In genomic region chr3:4819761-4820160, GRCh38 we compare ENCODE assay signal across 20 cellular contexts.
DNase-seq lines count a peak whose midpoint lies in the region; ATAC-seq and TF ChIP-seq lines count a peak whose summit lies in the region.
"Had no signal": no experiment of that assay in that cellular context is flagged by ENCODE, and none has a peak within 500 bp of the region (broad histone marks: within the 10 kb centered on the region; RNA-seq: fewer than 3 reads in every experiment).

No MANE protein-coding gene starts in this region.

- H3K4me3 ChIP-seq in BLaER1 (no peak overlapping the region), colonic mucosa (no peak overlapping the region)
- H3K4me3 ChIP-seq in BLaER1 treated with 17β-estradiol and CSF1 and Interleukin-3, amounts not matched to agents 10 nM and 100 nM, result no peak overlapping the region
- no peak overlapping the region for H3K4me3 ChIP-seq in naive thymus-derived CD4-positive, alpha-beta T cell (ENCODE audit: low read length)
- H3K4me3 ChIP-seq: gastroesophageal sphincter, tibial nerve had no signal

- POLR2A ChIA-PET in naive thymus-derived CD4-positive, alpha-beta T cell (lab: Charles Lee), result no interaction called here

- ATAC-seq in naive thymus-derived CD4-positive, alpha-beta T cell, result no peak
- ATAC-seq: gastroesophageal sphincter, left ventricle myocardium superior, SK-N-SH treated with all-trans-retinoic acid at 6 μM for 48 hours had no signal

- peaks cover 40% of the 10 kb centered on the region for H3K27me3 ChIP-seq in BLaER1
- peaks cover 22 to 61% (median 48%) of the 10 kb centered on the region in 11 experiments for H3K27me3 ChIP-seq in BLaER1 treated with 17β-estradiol and CSF1 and Interleukin-3, amounts not matched to agents 10 nM and 100 nM
- H3K27me3 ChIP-seq in naive thymus-derived CD4-positive, alpha-beta T cell (ENCODE audit: control insufficient read depth in 2 of 2, insufficient read depth in 2 of 2, low read length in 2 of 2), result no peaks in the 10 kb centered on the region
- H3K27me3 ChIP-seq in colonic mucosa, result no peaks in the 10 kb centered on the region
- H3K27me3 ChIP-seq: gastroesophageal sphincter, tibial nerve had no signal

- peaks cover 61% of the 10 kb centered on the region for H4K20me1 ChIP-seq in BLaER1
- H4K20me1 ChIP-seq in BLaER1 treated with 17β-estradiol and CSF1 and Interleukin-3, amounts not matched to agents 10 nM and 100 nM, result peaks cover 0 to 50% (median 16%) of the 10 kb centered on the region in 11 experiments; a peak in 14 of 22 replicates

- DNase-seq in activated T-helper 1 cell treated with anti-CD3 and anti-CD28 coated beads, Interleukin-12 subunit alpha, Interleukin-12 subunit beta, Interleukin-2, Interleukin-4 antibody, amounts not matched to agents 30 ng/mL and 10 ng/mL and 1 ng/mL, durations not matched to agents 14 hours and 24 hours and 36 hours (ENCODE audit: low spot score), result no peak
- no peak for DNase-seq in naive thymus-derived CD4-positive, alpha-beta T cell
- no peak for DNase-seq in posterior cingulate gyrus
- no peak for DNase-seq in NCI-H446 treated with DMSO at 0.1 percent for 48 hours (lab: John Stamatoyannopoulos, UW)
- DNase-seq in colonic mucosa, result no peak
- DNase-seq: activated CD4-positive, CD25-positive, alpha-beta regulatory T cell; amygdala; GDM1; hypothalamus; left ventricle myocardium superior; NCI-H2029 treated with DMSO at 0.1 percent for 48 hours; stimulated activated CD4-positive, alpha-beta T cell treated with anti-CD3 and anti-CD28 coated beads, Interleukin-4, amount 100 ng/mL, for 4 hours; stimulated activated naive CD8-positive, alpha-beta T cell treated with anti-CD3 and anti-CD28 coated beads, Interleukin-15, amount 100 ng/mL, for 72 hours had no signal

- peak overlapping the region; percentile 78 for H3K4me2 ChIP-seq in BLaER1
- H3K4me2 ChIP-seq in BLaER1 treated with 17β-estradiol and CSF1 and Interleukin-3, amounts not matched to agents 10 nM and 100 nM, result peak overlapping the region in 9 of 11 experiments; percentile 41 to 76 (median 71); a peak in 17 of 22 replicates

- CTCF ChIA-PET in naive thymus-derived CD4-positive, alpha-beta T cell (lab: Charles Lee), result interaction anchor here (3.7 kb wide), 1 partner anchor 159 kb away, joined by 18 read pairs; the partner anchor contains the start of gene BHLHE40

- intact Hi-C loops in activated T-helper 1 cell treated with anti-CD3 and anti-CD28 coated beads, Interleukin-12 subunit alpha, Interleukin-12 subunit beta, Interleukin-2, Interleukin-4 antibody, amounts not matched to agents 30 ng/mL and 10 ng/mL and 1 ng/mL, durations not matched to agents 14 hours and 24 hours and 36 hours (cut with micrococcal nuclease), result loop anchor here (1.0 to 2.0 kb wide), 2 partner anchors 14 to 97 kb away; no protein-coding TSS in a partner anchor
- intact Hi-C loops in naive thymus-derived CD4-positive, alpha-beta T cell (cut with micrococcal nuclease), result loop anchor here in 1 of 2 donors (5.0 kb wide), 2 partner anchors 82 to 238 kb away; no protein-coding TSS in a partner anchor
- intact Hi-C loops in posterior cingulate gyrus (cut with DNase I), result no loop called here
- intact Hi-C loops in colonic mucosa (cut with DNase I), result no loop called here

- H3K4me1 ChIP-seq in BLaER1 (peaks cover 25% of the 10 kb centered on the region), colonic mucosa (no peaks in the 10 kb centered on the region)
- peaks cover 11 to 26% (median 21%) of the 10 kb centered on the region in 10 experiments for H3K4me1 ChIP-seq in BLaER1 treated with 17β-estradiol and CSF1 and Interleukin-3, amounts not matched to agents 10 nM and 100 nM
- peaks cover 25 to 35% of the 10 kb centered on the region in 2 donors for H3K4me1 ChIP-seq in naive thymus-derived CD4-positive, alpha-beta T cell (ENCODE audit: control insufficient read depth in 2 of 2, insufficient read depth in 2 of 2, low read length in 2 of 2)

- H3K9ac ChIP-seq in BLaER1 (no peak overlapping the region), colonic mucosa (ENCODE audit: low read depth in 2 of 2, low read length in 2 of 2) (no peak overlapping the region)
- no peak overlapping the region for H3K9ac ChIP-seq in BLaER1 treated with 17β-estradiol and CSF1 and Interleukin-3, amounts not matched to agents 10 nM and 100 nM

- H3K27ac ChIP-seq in BLaER1 (no peak overlapping the region), colonic mucosa (no peak overlapping the region)
- H3K27ac ChIP-seq in BLaER1 treated with 17β-estradiol and CSF1 and Interleukin-3, amounts not matched to agents 10 nM and 100 nM, result no peak overlapping the region
- no peak overlapping the region for H3K27ac ChIP-seq in naive thymus-derived CD4-positive, alpha-beta T cell (ENCODE audit: low read depth, low read length)
- H3K27ac ChIP-seq: gastroesophageal sphincter had no signal

- H3K9me3 ChIP-seq in BLaER1, result peaks cover 18% of the 10 kb centered on the region
- H3K9me3 ChIP-seq in BLaER1 treated with 17β-estradiol and CSF1 and Interleukin-3, amounts not matched to agents 10 nM and 100 nM (replicated peaks in 1 of 11), result peaks cover 11 to 24% (median 19%) of the 10 kb centered on the region in 11 experiments
- no peaks in the 10 kb centered on the region for H3K9me3 ChIP-seq in naive thymus-derived CD4-positive, alpha-beta T cell (ENCODE audit: control insufficient read depth in 2 of 3, low read length in 3 of 3)
- no peaks in the 10 kb centered on the region for H3K9me3 ChIP-seq in colonic mucosa
- H3K9me3 ChIP-seq: tibial nerve had no signal

- no peaks in the 10 kb centered on the region for H3K27me3 Mint-ChIP-seq in activated T-helper 1 cell treated with anti-CD3 and anti-CD28 coated beads, Interleukin-12 subunit alpha, Interleukin-12 subunit beta, Interleukin-2, Interleukin-4 antibody, amounts not matched to agents 30 ng/mL and 10 ng/mL and 1 ng/mL, durations not matched to agents 14 hours and 24 hours and 36 hours (ENCODE audit: insufficient read depth)
- H3K27me3 Mint-ChIP-seq in naive thymus-derived CD4-positive, alpha-beta T cell, result no peaks in the 10 kb centered on the region
- H3K27me3 Mint-ChIP-seq: stimulated activated naive CD8-positive, alpha-beta T cell treated with anti-CD3 and anti-CD28 coated beads, Interleukin-15, amount 100 ng/mL, for 72 hours had no signal

- H3K4me3 Mint-ChIP-seq in activated T-helper 1 cell treated with anti-CD3 and anti-CD28 coated beads, Interleukin-12 subunit alpha, Interleukin-12 subunit beta, Interleukin-2, Interleukin-4 antibody, amounts not matched to agents 30 ng/mL and 10 ng/mL and 1 ng/mL, durations not matched to agents 14 hours and 24 hours and 36 hours, result no peak overlapping the region
- no peak overlapping the region for H3K4me3 Mint-ChIP-seq in naive thymus-derived CD4-positive, alpha-beta T cell
- H3K4me3 Mint-ChIP-seq: mesothelial cell of epicardium, nephron had no signal

- H3K27ac Mint-ChIP-seq in activated T-helper 1 cell treated with anti-CD3 and anti-CD28 coated beads, Interleukin-12 subunit alpha, Interleukin-12 subunit beta, Interleukin-2, Interleukin-4 antibody, amounts not matched to agents 30 ng/mL and 10 ng/mL and 1 ng/mL, durations not matched to agents 14 hours and 24 hours and 36 hours, result peak overlapping the region; percentile 100
- H3K27ac Mint-ChIP-seq in naive thymus-derived CD4-positive, alpha-beta T cell, result peak overlapping the region in 8 of 9 donors; percentile 37 to 98 (median 88)
- H3K27ac Mint-ChIP-seq: mesothelial cell of epicardium, nephron had no signal

- no peak for TF ChIP-seq CTCF in colonic mucosa (IDR thresholded peaks at IDR 0.05)

- peaks cover 54% of the 10 kb centered on the region for H3K36me3 ChIP-seq in BLaER1
- H3K36me3 ChIP-seq in BLaER1 treated with 17β-estradiol and CSF1 and Interleukin-3, amounts not matched to agents 10 nM and 100 nM, result peaks cover 23 to 92% (median 47%) of the 10 kb centered on the region in 11 experiments; a peak in 21 of 22 replicates
- H3K36me3 ChIP-seq in naive thymus-derived CD4-positive, alpha-beta T cell (ENCODE audit: control insufficient read depth in 2 of 3, insufficient read depth in 3 of 3, low read length in 3 of 3), result peaks cover 0 to 39% (median 6%) of the 10 kb centered on the region in 3 experiments
- no peaks in the 10 kb centered on the region for H3K36me3 ChIP-seq in colonic mucosa

- peaks cover 26% of the 10 kb centered on the region for H3K9me3 Mint-ChIP-seq in activated T-helper 1 cell treated with anti-CD3 and anti-CD28 coated beads, Interleukin-12 subunit alpha, Interleukin-12 subunit beta, Interleukin-2, Interleukin-4 antibody, amounts not matched to agents 30 ng/mL and 10 ng/mL and 1 ng/mL, durations not matched to agents 14 hours and 24 hours and 36 hours
- peaks cover 0 to 14% (median 2%) of the 10 kb centered on the region in 11 donors for H3K9me3 Mint-ChIP-seq in naive thymus-derived CD4-positive, alpha-beta T cell

- H3K36me3 Mint-ChIP-seq in activated T-helper 1 cell treated with anti-CD3 and anti-CD28 coated beads, Interleukin-12 subunit alpha, Interleukin-12 subunit beta, Interleukin-2, Interleukin-4 antibody, amounts not matched to agents 30 ng/mL and 10 ng/mL and 1 ng/mL, durations not matched to agents 14 hours and 24 hours and 36 hours (ENCODE audit: low read depth), result peaks cover 83% of the 10 kb centered on the region
- H3K36me3 Mint-ChIP-seq in naive thymus-derived CD4-positive, alpha-beta T cell, result peaks cover 27 to 87% (median 43%) of the 10 kb centered on the region in 5 donors

- peaks cover 86% of the 10 kb centered on the region for H3K4me1 Mint-ChIP-seq in activated T-helper 1 cell treated with anti-CD3 and anti-CD28 coated beads, Interleukin-12 subunit alpha, Interleukin-12 subunit beta, Interleukin-2, Interleukin-4 antibody, amounts not matched to agents 30 ng/mL and 10 ng/mL and 1 ng/mL, durations not matched to agents 14 hours and 24 hours and 36 hours (ENCODE audit: low read depth)
- peaks cover 27 to 75% (median 53%) of the 10 kb centered on the region in 7 donors for H3K4me1 Mint-ChIP-seq in naive thymus-derived CD4-positive, alpha-beta T cell
